1 cellular context compared by ENCODE assay signal in the genomic region with DNA sequence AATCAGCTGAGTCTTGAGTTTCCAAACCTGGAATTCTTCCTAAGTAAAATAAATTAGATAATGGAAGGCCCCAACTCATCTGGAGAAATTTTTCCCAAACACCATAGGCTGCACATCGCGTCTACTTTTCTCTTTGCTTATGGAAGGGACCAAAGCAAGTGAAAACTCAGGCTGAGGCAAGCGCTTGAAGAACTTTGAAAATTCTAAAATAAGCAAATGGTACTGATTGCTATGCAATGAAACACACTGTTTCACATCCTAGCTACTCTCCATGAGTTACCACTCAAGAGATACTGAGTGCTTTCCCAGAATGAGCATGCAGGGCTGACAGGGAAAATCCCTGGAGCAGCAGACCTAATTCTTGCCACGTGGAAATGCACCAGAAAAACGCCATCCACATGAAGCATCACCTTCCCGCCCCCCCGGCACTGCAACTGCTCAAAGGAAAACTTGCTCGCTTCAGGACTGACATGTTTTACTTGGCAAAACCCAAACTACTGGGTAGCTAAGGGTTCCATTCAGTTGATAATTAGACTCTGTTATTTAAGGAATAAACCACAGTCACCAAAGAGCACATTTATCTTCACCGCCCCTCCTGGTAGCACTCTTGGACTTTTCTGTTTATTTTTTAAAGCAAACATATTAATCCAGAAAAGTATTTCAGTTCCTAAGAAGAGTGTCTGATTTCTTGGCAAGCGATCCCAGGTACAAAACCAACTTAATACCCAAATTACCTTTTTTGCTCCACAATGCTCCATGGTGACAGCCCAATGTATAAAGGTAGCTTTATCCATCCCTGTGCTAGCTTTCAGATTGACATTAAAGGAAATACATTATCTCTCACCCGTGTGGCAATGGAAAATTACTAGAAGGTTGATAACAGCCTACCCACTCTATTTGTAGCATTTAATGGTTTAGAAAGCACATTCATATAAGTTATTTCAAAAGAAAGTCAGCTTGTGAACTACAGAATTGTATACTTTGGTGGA.
TF ChIP-seq lines count a peak whose summit lies in the region.

No MANE protein-coding gene starts in this region.

TF ChIP-seq in HCT116, 20 proteins besides CTCF, POLR2A, EP300 and RAD21:
- TF ChIP-seq EZH2 (IDR thresholded peaks at IDR 0.05): no peak
- no peak for TF ChIP-seq JUND (IDR thresholded peaks at IDR 0.05)
- TF ChIP-seq ZNF274 (IDR thresholded peaks at IDR 0.05; ENCODE audit: low read depth, low read length): no peak
- no peak for TF ChIP-seq TCF7L2 (IDR thresholded peaks at IDR 0.05; ENCODE audit: borderline replicate concordance, extremely low read depth, insufficient read depth, insufficient read length)
- no peak for TF ChIP-seq YY1 (IDR thresholded peaks at IDR 0.05; ENCODE audit: extremely low read depth, insufficient replicate concordance, low read depth, low read length)
- TF ChIP-seq, protein P1, sequence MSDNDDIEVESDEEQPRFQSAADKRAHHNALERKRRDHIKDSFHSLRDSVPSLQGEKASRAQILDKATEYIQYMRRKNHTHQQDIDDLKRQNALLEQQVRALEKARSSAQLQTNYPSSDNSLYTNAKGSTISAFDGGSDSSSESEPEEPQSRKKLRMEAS (IDR thresholded peaks at IDR 0.05): no peak
- TF ChIP-seq, protein P2, sequence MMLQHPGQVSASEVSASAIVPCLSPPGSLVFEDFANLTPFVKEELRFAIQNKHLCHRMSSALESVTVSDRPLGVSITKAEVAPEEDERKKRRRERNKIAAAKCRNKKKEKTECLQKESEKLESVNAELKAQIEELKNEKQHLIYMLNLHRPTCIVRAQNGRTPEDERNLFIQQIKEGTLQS (IDR thresholded peaks at IDR 0.05): no peak
- no peak for TF ChIP-seq POLR2AphosphoS5 (IDR thresholded peaks at IDR 0.05; ENCODE audit: low read depth, low read length)
- no peak for TF ChIP-seq SRF (IDR thresholded peaks at IDR 0.05; ENCODE audit: low read depth)
- TF ChIP-seq, protein P3, sequence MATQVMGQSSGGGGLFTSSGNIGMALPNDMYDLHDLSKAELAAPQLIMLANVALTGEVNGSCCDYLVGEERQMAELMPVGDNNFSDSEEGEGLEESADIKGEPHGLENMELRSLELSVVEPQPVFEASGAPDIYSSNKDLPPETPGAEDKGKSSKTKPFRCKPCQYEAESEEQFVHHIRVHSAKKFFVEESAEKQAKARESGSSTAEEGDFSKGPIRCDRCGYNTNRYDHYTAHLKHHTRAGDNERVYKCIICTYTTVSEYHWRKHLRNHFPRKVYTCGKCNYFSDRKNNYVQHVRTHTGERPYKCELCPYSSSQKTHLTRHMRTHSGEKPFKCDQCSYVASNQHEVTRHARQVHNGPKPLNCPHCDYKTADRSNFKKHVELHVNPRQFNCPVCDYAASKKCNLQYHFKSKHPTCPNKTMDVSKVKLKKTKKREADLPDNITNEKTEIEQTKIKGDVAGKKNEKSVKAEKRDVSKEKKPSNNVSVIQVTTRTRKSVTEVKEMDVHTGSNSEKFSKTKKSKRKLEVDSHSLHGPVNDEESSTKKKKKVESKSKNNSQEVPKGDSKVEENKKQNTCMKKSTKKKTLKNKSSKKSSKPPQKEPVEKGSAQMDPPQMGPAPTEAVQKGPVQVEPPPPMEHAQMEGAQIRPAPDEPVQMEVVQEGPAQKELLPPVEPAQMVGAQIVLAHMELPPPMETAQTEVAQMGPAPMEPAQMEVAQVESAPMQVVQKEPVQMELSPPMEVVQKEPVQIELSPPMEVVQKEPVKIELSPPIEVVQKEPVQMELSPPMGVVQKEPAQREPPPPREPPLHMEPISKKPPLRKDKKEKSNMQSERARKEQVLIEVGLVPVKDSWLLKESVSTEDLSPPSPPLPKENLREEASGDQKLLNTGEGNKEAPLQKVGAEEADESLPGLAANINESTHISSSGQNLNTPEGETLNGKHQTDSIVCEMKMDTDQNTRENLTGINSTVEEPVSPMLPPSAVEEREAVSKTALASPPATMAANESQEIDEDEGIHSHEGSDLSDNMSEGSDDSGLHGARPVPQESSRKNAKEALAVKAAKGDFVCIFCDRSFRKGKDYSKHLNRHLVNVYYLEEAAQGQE (IDR thresholded peaks at IDR 0.05; ENCODE audit: low read depth): no peak
- TF ChIP-seq CEBPB (IDR thresholded peaks at IDR 0.05; ENCODE audit: low read depth): no peak
- TF ChIP-seq ELF1 (IDR thresholded peaks at IDR 0.05; ENCODE audit: borderline replicate concordance, low read depth): no peak
- no peak for TF ChIP-seq CBX3 (IDR thresholded peaks at IDR 0.05; ENCODE audit: low read depth)
- no peak for TF ChIP-seq EGR1 (IDR thresholded peaks at IDR 0.05; ENCODE audit: low read depth)
- no peak for TF ChIP-seq SP1 (IDR thresholded peaks at IDR 0.05; ENCODE audit: low read depth)
